1 cellular context compared by ENCODE assay signal in the genomic region with DNA sequence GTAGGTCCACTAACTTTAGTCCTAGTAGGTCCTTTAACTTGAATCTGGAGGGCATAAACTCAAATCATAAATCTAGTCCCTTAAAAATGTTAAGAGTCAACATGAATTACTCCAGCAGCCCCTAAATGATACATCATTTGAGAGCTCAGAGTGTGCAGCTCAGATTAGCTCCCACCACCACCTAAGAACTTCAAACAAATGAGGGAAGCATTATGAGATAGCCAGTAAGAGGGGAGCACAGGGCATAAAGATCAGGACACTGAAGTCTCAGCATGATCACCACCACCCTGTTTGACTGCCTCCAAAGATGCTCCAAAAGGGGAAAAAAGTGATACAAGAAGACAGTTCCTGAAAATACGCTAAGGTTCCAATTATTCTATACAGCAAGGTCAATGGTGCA.
TF ChIP-seq lines count a peak whose summit lies in the region.

No MANE protein-coding gene starts in this region.

TF ChIP-seq in WTC11, 78 proteins besides CTCF, POLR2A, EP300 and RAD21:
- TF ChIP-seq MYBL2 (CRISPR knock-in tag; IDR thresholded peaks at IDR 0.05) = no peak
- no peak for TF ChIP-seq ZBTB43 (CRISPR knock-in tag; IDR thresholded peaks at IDR 0.05)
- TF ChIP-seq MAX (CRISPR knock-in tag; IDR thresholded peaks at IDR 0.05) = no peak
- no peak for TF ChIP-seq NFE2L1 (CRISPR knock-in tag; IDR thresholded peaks at IDR 0.05)
- no peak for TF ChIP-seq ZNF317 (CRISPR knock-in tag; IDR thresholded peaks at IDR 0.05; ENCODE audit: borderline replicate concordance, low read depth)
